In the genomic region with DNA sequence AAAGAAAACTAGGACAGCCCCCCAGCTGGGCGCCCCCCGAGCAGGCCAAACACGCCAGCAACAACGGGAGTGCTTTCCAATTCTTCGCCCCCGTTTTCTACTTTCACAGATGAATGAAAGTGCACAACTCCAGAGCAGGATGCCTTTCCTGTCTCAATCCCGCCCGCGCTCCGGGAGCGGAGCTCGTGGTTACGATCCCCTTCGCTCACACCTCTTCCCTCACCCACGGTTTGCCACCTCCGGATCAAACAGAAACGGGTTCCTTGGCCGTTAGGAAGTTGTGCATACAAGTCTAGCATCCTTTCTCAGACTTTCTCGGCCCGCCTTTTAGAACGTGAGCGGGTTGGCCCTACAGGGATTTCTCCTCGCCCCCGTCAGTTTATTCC, we compare ENCODE assay signal across 8 cellular contexts. TPM values are rescaled to one million over a fixed set of nuclear protein-coding genes. Genes with fewer than 3 reads are reported as not detected.
A peak's percentile ranks its signal among the peaks of the same experiment; 100 is the strongest.
DNase-seq lines count a peak whose midpoint lies in the region; ATAC-seq and TF ChIP-seq lines count a peak whose summit lies in the region.
"Had no signal": no experiment of that assay in that cellular context is flagged by ENCODE, and none has a peak within 500 bp of the region (broad histone marks: within the 10 kb centered on the region; RNA-seq: fewer than 3 reads in every experiment).

No MANE protein-coding gene starts in this region.

- intact Hi-C loops in esophagus muscularis mucosa (cut with DNase I) (loop anchor here (5.0 to 10.0 kb wide), 3 partner anchors 42 to 640 kb away; partner anchors contain the start of genes MTMR4 and SMG8), upper lobe of right lung (cut with DNase I) (no loop called here)

- H4K20me1 ChIP-seq in Karpas-422 (ENCODE audit: insufficient read depth, low read depth, low read length): no peaks in the 10 kb centered on the region

- H3K36me3 ChIP-seq in Karpas-422 (ENCODE audit: insufficient read depth, low read length): peaks cover 13% of the 10 kb centered on the region; the same call in 1 of the 2 replicates
- H3K36me3 ChIP-seq in esophagus muscularis mucosa: no peaks in the 10 kb centered on the region
- no peaks in the 10 kb centered on the region for H3K36me3 ChIP-seq in upper lobe of right lung

- H3K4me1 Mint-ChIP-seq in WTC11 (peaks cover 45% of the 10 kb centered on the region), neural crest cell (peaks cover 61% of the 10 kb centered on the region)

- H2AFZ ChIP-seq in Karpas-422 (ENCODE audit: low read length): peak overlapping the region; percentile 27; the same call in 1 of the 2 replicates

- peaks cover 91% of the 10 kb centered on the region for H3K79me2 ChIP-seq in Karpas-422 (ENCODE audit: low read length)

- H3K9ac ChIP-seq in Karpas-422 (ENCODE audit: low read length): peak overlapping the region; percentile 92

- peak; percentile 61 for DNase-seq in EL
- DNase-seq in Karpas-422: peak; percentile 73
- peak; percentile 32 for DNase-seq in WTC11 (ENCODE audit: low spot score)
- DNase-seq in esophagus muscularis mucosa (ENCODE audit: extremely low spot score): no peak
- peak; percentile 37 for DNase-seq in neural crest cell (ENCODE audit: low read depth, low spot score)
- peak; percentile 71 for DNase-seq in upper lobe of right lung

- H3K27me3 ChIP-seq in Karpas-422 (ENCODE audit: low read length) (no peaks in the 10 kb centered on the region), esophagus muscularis mucosa (no peaks in the 10 kb centered on the region), upper lobe of right lung (no peaks in the 10 kb centered on the region)

- peak overlapping the region; percentile 77 for H3K4me2 ChIP-seq in Karpas-422 (ENCODE audit: low read depth, low read length, poor library complexity, severe bottlenecking)

- CTCF ChIA-PET in WTC11 (lab: Charles Lee): interaction anchor here (1.0 to 2.3 kb wide), 2 partner anchors 11 to 47 kb away, joined by 4 to 18 read pairs; partner anchors contain the start of gene TRIM37

- no peaks in the 10 kb centered on the region for H3K9me3 Mint-ChIP-seq in WTC11
- H3K9me3 Mint-ChIP-seq in neural crest cell: no peaks in the 10 kb centered on the region
- H3K9me3 Mint-ChIP-seq: central memory CD8-positive, alpha-beta T cell had no signal

- no peak for TF ChIP-seq POLR2A in esophagus muscularis mucosa (IDR thresholded peaks at IDR 0.05; ENCODE audit: low read depth)

- peaks cover 64% of the 10 kb centered on the region for H3K4me1 ChIP-seq in Karpas-422 (ENCODE audit: low read length)
- H3K4me1 ChIP-seq in esophagus muscularis mucosa: peaks cover 21 to 37% (median 31%) of the 10 kb centered on the region in 4 donors
- H3K4me1 ChIP-seq in upper lobe of right lung: peaks cover 5% of the 10 kb centered on the region

- H3K4me3 ChIP-seq in Karpas-422 (ENCODE audit: low read length) (peak overlapping the region; percentile 92), esophagus muscularis mucosa (peak overlapping the region; percentile 66 to 77 (median 74)), upper lobe of right lung (peak overlapping the region; percentile 69)

- no peak overlapping the region for H3K4me3 Mint-ChIP-seq in WTC11
- H3K4me3 Mint-ChIP-seq in neural crest cell: no peak overlapping the region
- H3K4me3 Mint-ChIP-seq: central memory CD8-positive, alpha-beta T cell had no signal

- no peak for ATAC-seq in WTC11
- no peak for ATAC-seq in upper lobe of right lung
- ATAC-seq in GM18517 (IDR thresholded peaks at IDR 0.05; ENCODE audit: unreplicated experiment): no peak

- H3K27me3 Mint-ChIP-seq in WTC11 (ENCODE audit: low read depth): no peaks in the 10 kb centered on the region
- H3K27me3 Mint-ChIP-seq in neural crest cell (ENCODE audit: low read depth): no peaks in the 10 kb centered on the region
- H3K27me3 Mint-ChIP-seq: central memory CD8-positive, alpha-beta T cell had no signal

- TF ChIP-seq CTCF in WTC11 (IDR thresholded peaks at IDR 0.05) (no peak), esophagus muscularis mucosa (IDR thresholded peaks at IDR 0.05) (no peak), neural crest cell (conservative IDR thresholded peaks at IDR 0.05) (no peak), upper lobe of right lung (IDR thresholded peaks at IDR 0.05) (no peak)

- no peaks in the 10 kb centered on the region for H3K9me2 ChIP-seq in Karpas-422 (replicated peaks; ENCODE audit: insufficient read depth, low read length)

- H3K36me3 Mint-ChIP-seq in WTC11 (0 out of 2 replicates have a peak, but pooled peaks cover 2% of the 10 kb centered on the region), neural crest cell (ENCODE audit: low read depth) (no peaks in the 10 kb centered on the region)

- WGBS in esophagus muscularis mucosa: 1% methylated on average over 24 of the region's 24 CpGs

- H3K27ac Mint-ChIP-seq in WTC11 (no peak overlapping the region), neural crest cell (ENCODE audit: unreplicated experiment) (no peak overlapping the region)

- H3K27ac ChIP-seq in Karpas-422 (ENCODE audit: low read length): peak overlapping the region; percentile 90
- H3K27ac ChIP-seq in esophagus muscularis mucosa (replicated peaks in 1 of 4): peak overlapping the region; percentile 80 to 92 (median 86)
- H3K27ac ChIP-seq in upper lobe of right lung: peak overlapping the region; percentile 85

- TF ChIP-seq EP300 in esophagus muscularis mucosa (IDR thresholded peaks at IDR 0.05): no peak

- POLR2A ChIA-PET in WTC11 (lab: Charles Lee): interaction anchor here (0.8 to 3.0 kb wide), 3 partner anchors 8 to 48 kb away, joined by 7 to 23 read pairs (median 8); partner anchors contain the start of gene TRIM37

- no peaks in the 10 kb centered on the region for H3K9me3 ChIP-seq in Karpas-422 (ENCODE audit: low read length)
- H3K9me3 ChIP-seq in esophagus muscularis mucosa: no peaks in the 10 kb centered on the region
- H3K9me3 ChIP-seq in upper lobe of right lung: no peaks in the 10 kb centered on the region

TF ChIP-seq in WTC11, 78 proteins besides CTCF, POLR2A, EP300 and RAD21 (continues in another document):
- no peak for TF ChIP-seq PREB (CRISPR knock-in tag; IDR thresholded peaks at IDR 0.05; ENCODE audit: borderline replicate concordance)
- no peak for TF ChIP-seq ZMAT4 (CRISPR knock-in tag; IDR thresholded peaks at IDR 0.05)
- no peak for TF ChIP-seq SMAD4 (CRISPR knock-in tag; IDR thresholded peaks at IDR 0.05)
- TF ChIP-seq ZNF671 (CRISPR knock-in tag; IDR thresholded peaks at IDR 0.05): peak; percentile 61; the same call in 1 of the 2 replicates
- TF ChIP-seq ZNF219 (CRISPR knock-in tag; IDR thresholded peaks at IDR 0.05; ENCODE audit: borderline replicate concordance): no peak
- TF ChIP-seq, protein P1, sequence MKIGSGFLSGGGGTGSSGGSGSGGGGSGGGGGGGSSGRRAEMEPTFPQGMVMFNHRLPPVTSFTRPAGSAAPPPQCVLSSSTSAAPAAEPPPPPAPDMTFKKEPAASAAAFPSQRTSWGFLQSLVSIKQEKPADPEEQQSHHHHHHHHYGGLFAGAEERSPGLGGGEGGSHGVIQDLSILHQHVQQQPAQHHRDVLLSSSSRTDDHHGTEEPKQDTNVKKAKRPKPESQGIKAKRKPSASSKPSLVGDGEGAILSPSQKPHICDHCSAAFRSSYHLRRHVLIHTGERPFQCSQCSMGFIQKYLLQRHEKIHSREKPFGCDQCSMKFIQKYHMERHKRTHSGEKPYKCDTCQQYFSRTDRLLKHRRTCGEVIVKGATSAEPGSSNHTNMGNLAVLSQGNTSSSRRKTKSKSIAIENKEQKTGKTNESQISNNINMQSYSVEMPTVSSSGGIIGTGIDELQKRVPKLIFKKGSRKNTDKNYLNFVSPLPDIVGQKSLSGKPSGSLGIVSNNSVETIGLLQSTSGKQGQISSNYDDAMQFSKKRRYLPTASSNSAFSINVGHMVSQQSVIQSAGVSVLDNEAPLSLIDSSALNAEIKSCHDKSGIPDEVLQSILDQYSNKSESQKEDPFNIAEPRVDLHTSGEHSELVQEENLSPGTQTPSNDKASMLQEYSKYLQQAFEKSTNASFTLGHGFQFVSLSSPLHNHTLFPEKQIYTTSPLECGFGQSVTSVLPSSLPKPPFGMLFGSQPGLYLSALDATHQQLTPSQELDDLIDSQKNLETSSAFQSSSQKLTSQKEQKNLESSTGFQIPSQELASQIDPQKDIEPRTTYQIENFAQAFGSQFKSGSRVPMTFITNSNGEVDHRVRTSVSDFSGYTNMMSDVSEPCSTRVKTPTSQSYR (CRISPR knock-in tag; IDR thresholded peaks at IDR 0.05): no peak

RNA-seq across cellular contexts. Expression of gene SKA2, which starts 0.7 kb away (rescaled TPM):
- total RNA-seq in Karpas-422 (2014; rRNA removed; shearing (Covaris generic); ENCODE audit: low replicate concordance): 25.6 and 42.0 TPM in 2 replicates
- total RNA-seq in WTC11 (2021): 80.0 to 91.6 TPM (median 81.8 TPM) in 3 replicates
- 10 to 100 TPM; 33.0 to 61.9 (median 35.6) TPM for total RNA-seq in esophagus muscularis mucosa
- total RNA-seq in neural crest cell: 119 and 128 TPM in 2 replicates
- 21.3 TPM for total RNA-seq in upper lobe of right lung

RNA-seq across cellular contexts. Expression of gene PRR11, which starts 1.2 kb away (rescaled TPM):
- 11.6 and 15.2 TPM in 2 replicates for total RNA-seq in Karpas-422 (2014; rRNA removed; shearing (Covaris generic); ENCODE audit: low replicate concordance)
- total RNA-seq in WTC11 (2021) (70.3 to 90.4 TPM (median 70.5 TPM) in 3 replicates), esophagus muscularis mucosa (100 to 1,000 TPM in 1 of 4 donors, 1 to 10 TPM in 1, under 1 TPM in 2; 0.32 to 110 (median 0.87) TPM), neural crest cell (77.2 and 78.8 TPM in 2 replicates), upper lobe of right lung (2.4 TPM)

RNA-seq across cellular contexts. Expression of gene TRIM37, which starts 47.6 kb away (rescaled TPM):
- total RNA-seq in Karpas-422 (2014; rRNA removed; shearing (Covaris generic); ENCODE audit: low replicate concordance): 30.1 and 36.2 TPM in 2 replicates
- total RNA-seq in WTC11 (2021): 62.3 to 67.2 TPM (median 65.1 TPM) in 3 replicates
- 10 to 100 TPM; 23.4 to 27.5 (median 25.3) TPM for total RNA-seq in esophagus muscularis mucosa
- total RNA-seq in neural crest cell: 38.6 and 39.0 TPM in 2 replicates
- 20.3 TPM for total RNA-seq in upper lobe of right lung

RNA-seq across cellular contexts. Expression of gene SMG8, which starts 55.5 kb away (rescaled TPM):
- 17.4 and 18.3 TPM in 2 replicates for total RNA-seq in Karpas-422 (2014; rRNA removed; shearing (Covaris generic); ENCODE audit: low replicate concordance)
- total RNA-seq in WTC11 (2021) (16.2 to 18.7 TPM (median 18.5 TPM) in 3 replicates), esophagus muscularis mucosa (10 to 100 TPM in 1 of 4 donors, 1 to 10 TPM in 3; 7.9 to 13.5 (median 9.6) TPM), neural crest cell (21.2 and 22.9 TPM in 2 replicates), upper lobe of right lung (12.6 TPM)
